ENCODE assay signal across 11 cellular contexts in the genomic region with DNA sequence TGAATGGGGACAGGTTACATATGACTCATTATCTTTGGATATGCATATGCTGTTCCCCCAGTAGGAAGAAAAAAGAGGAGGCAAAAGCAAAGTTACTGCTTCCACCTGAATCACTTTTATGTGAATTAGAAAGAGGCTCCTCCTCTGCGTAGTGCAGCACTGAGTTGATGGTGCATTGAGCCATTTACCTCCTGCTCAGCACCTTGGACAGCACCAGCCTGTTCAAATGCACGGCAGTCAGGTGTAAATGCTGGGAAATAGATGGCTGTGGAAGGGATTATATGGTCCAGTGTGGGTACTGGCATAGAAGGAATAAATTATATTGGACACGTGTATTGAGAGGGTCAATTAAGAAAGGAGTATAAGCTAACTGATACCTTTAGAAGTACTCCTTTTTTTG.
DNase-seq lines count a peak whose midpoint lies in the region; ATAC-seq, FAIRE-seq and TF ChIP-seq lines count a peak whose summit lies in the region.
"Had no signal": no experiment of that assay in that cellular context is flagged by ENCODE, and none has a peak within 500 bp of the region (broad histone marks: within the 10 kb centered on the region; RNA-seq: fewer than 3 reads in every experiment).

No MANE protein-coding gene starts in this region.

- no peaks in the 10 kb centered on the region for H3K9me3 ChIP-seq in RWPE2 (ENCODE audit: severe bottlenecking)
- H3K9me3 ChIP-seq: SJSA1, tibial artery had no signal

- H3K4me1 ChIP-seq in RWPE2 (ENCODE audit: insufficient read depth, poor library complexity, severe bottlenecking), result no peaks in the 10 kb centered on the region
- H3K4me1 ChIP-seq: SJSA1, tibial artery had no signal

- no peaks in the 10 kb centered on the region for H3K27me3 ChIP-seq in RWPE2 (ENCODE audit: insufficient read depth, poor library complexity, severe bottlenecking)
- H3K27me3 ChIP-seq: SJSA1, tibial artery had no signal

- H3K36me3 ChIP-seq in RWPE2 (ENCODE audit: low read depth), result no peaks in the 10 kb centered on the region
- H3K36me3 ChIP-seq: SJSA1, tibial artery had no signal

- H3K4me3 ChIP-seq in RWPE2 (ENCODE audit: severe bottlenecking), result no peak overlapping the region
- H3K4me3 ChIP-seq: SJSA1, skin epidermis, tibial artery had no signal

- intact Hi-C loops in Right ventricle myocardium inferior (cut with DNase I), result no loop called here
- intact Hi-C loops in cardiac septum (cut with DNase I), result no loop called here
- intact Hi-C loops in left ventricle myocardium superior (cut with micrococcal nuclease), result no loop called here

- DNase-seq in Right ventricle myocardium inferior (ENCODE audit: missing footprints) (peak; percentile 58), cardiac septum (ENCODE audit: low spot score) (no peak), RWPE2 (ENCODE audit: low spot score) (no peak), left ventricle myocardium superior (peak; percentile 42), urothelium cell line (ENCODE audit: low spot score) (peak; percentile 54), germinal center (ENCODE audit: low spot score) (no peak), NCI-H2227 (lab: John Stamatoyannopoulos, UW; ENCODE audit: unreplicated experiment) (no peak)
- DNase-seq: tibial artery had no signal

- FAIRE-seq in urothelium cell line (lab: Jason Lieb, UNC), result no peak

- TF ChIP-seq CTCF in RWPE2 (IDR thresholded peaks at IDR 0.05; ENCODE audit: poor library complexity, severe bottlenecking), result no peak

- H3K27ac ChIP-seq in RWPE2 (ENCODE audit: poor library complexity, severe bottlenecking), result no peak overlapping the region
- H3K27ac ChIP-seq: SJSA1, skin epidermis, tibial artery had no signal

- ATAC-seq in Right ventricle myocardium inferior, result no peak
- ATAC-seq in RWPE2 (ENCODE audit: low read depth), result peak; percentile 52; the same call in 2 of the 3 replicates
- no peak for ATAC-seq in left ventricle myocardium superior
- no peak for ATAC-seq in HG02852 (IDR thresholded peaks at IDR 0.05; ENCODE audit: unreplicated experiment)

Comparison
In these comparisons a context has a peak if more than half of its experiments do, and no peak if none do; other contexts are left out.
1. DNase-seq: peak in Right ventricle myocardium inferior (single experiment), left ventricle myocardium superior (single experiment) and urothelium cell line (single experiment); none in cardiac septum (single experiment), RWPE2 (single experiment), germinal center (single experiment) and NCI-H2227 (single experiment).